In the genomic region with DNA sequence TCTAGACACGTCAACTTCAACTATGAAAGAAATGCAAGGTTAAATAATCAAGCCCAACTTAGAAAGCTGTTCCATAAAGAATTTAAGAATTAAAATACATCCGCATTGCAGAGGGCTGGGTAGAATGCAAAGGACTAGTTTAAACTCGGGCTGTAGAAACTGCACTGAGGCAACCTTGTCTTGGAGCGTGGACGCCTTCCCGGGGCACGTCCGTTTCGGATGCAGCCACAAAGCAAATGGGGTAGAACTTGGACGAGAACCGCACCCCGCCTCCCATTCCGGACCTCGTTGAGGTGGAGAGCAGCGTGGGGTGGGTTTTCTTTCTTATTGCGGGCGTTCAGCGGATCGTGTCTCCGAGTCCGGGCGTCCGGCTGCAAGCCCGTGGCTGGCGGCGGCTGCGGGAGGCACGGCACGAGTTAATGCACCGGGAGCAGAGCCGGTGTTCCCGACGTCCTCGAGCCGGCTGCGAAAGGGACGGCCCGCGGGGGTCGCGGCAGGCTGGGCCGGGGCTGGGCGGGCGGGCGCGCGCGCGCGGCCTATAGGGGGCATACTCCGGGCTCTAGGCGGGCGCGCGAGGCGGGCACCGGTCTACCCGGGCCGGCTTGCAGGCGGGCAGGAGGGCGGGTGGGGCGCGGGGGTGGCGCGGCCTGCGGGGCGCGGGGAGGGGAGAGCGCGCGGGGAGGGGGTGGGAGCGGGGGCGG, we compare ENCODE assay signal across 8 cellular contexts. TPM values are rescaled to one million over a fixed set of nuclear protein-coding genes. Genes with fewer than 3 reads are reported as not detected.
DNase-seq lines count a peak whose midpoint lies in the region; ATAC-seq, FAIRE-seq and TF ChIP-seq lines count a peak whose summit lies in the region.

No MANE protein-coding gene starts in this region.

- no peak overlapping the region for H4K91ac ChIP-seq in neuronal stem cell (ENCODE audit: low read depth, low read length, poor library complexity)

- H3K36me3 ChIP-seq in OCI-LY7 (ENCODE audit: insufficient read depth, low read length) (no peaks in the 10 kb centered on the region), neuronal stem cell (replicated peaks in 1 of 2; ENCODE audit: control insufficient read depth in 2 of 2, insufficient read depth in 2 of 2, low read length in 2 of 2) (peaks cover 0 to 7% of the 10 kb centered on the region in 2 donors), subcutaneous abdominal adipose tissue (ENCODE audit: control insufficient read depth in 5 of 5, insufficient read depth in 5 of 5, low read length in 5 of 5) (no peaks in the 10 kb centered on the region)

- H3K9me2 ChIP-seq in OCI-LY7 (ENCODE audit: insufficient read depth, low read length) = no peaks in the 10 kb centered on the region

- H3K27me3 ChIP-seq in neuronal stem cell (ENCODE audit: control insufficient read depth in 3 of 3, insufficient read depth in 3 of 3, low read depth in 1 of 3, low read length in 3 of 3) (peaks cover 0 to 3% (median 0%) of the 10 kb centered on the region in 3 experiments), subcutaneous abdominal adipose tissue (ENCODE audit: control insufficient read depth in 5 of 5, insufficient read depth in 4 of 5, low read length in 5 of 5) (no peaks in the 10 kb centered on the region)

- no peak for FAIRE-seq in D721Med (lab: Jason Lieb, UNC)

- H2AFZ ChIP-seq in OCI-LY7 (ENCODE audit: low read length) = peak overlapping the region; percentile 36; the same call in 1 of the 2 replicates
- H2AFZ ChIP-seq in neuronal stem cell (ENCODE audit: low read length) = peak overlapping the region; percentile 79

- H3K4me3 ChIP-seq in OCI-LY7 (ENCODE audit: low read depth, low read length, poor library complexity, severe bottlenecking) = peak overlapping the region; percentile 80
- H3K4me3 ChIP-seq in foreskin fibroblast (ENCODE audit: low read depth in 1 of 2, low read length in 2 of 2) = peak overlapping the region; percentile 57 to 86
- H3K4me3 ChIP-seq in neuronal stem cell (ENCODE audit: low read length in 2 of 2) = peak overlapping the region; percentile 63 to 99
- peak overlapping the region; percentile 92 to 99 (median 94) for H3K4me3 ChIP-seq in subcutaneous abdominal adipose tissue (ENCODE audit: low read depth in 1 of 5, low read length in 5 of 5)

- H2BK12ac ChIP-seq in neuronal stem cell (ENCODE audit: low read length) = no peak overlapping the region

- peak; percentile 11 for ATAC-seq in HG02973 (IDR thresholded peaks at IDR 0.05; ENCODE audit: unreplicated experiment)

- H3K79me1 ChIP-seq in neuronal stem cell (ENCODE audit: low read depth, low read length) = no peaks in the 10 kb centered on the region

- WGBS in neuronal stem cell (ENCODE audit: extremely low coverage in 2 of 2, insufficient read length in 2 of 2, insufficient replicate concordance in 1 of 2), 2 donors = no CpG with 5 or more reads among the region's 73 CpGs

- no peak overlapping the region for H2BK120ac ChIP-seq in neuronal stem cell (ENCODE audit: low read depth, low read length)

- peaks cover 29% of the 10 kb centered on the region; the same call in 1 of the 2 replicates for H4K20me1 ChIP-seq in OCI-LY7 (ENCODE audit: insufficient read depth, low read length)

- H3K4me1 ChIP-seq in OCI-LY7 (ENCODE audit: insufficient read depth, low read length, poor library complexity, severe bottlenecking) = peaks cover 49% of the 10 kb centered on the region
- peaks cover 13 to 15% of the 10 kb centered on the region in 2 donors for H3K4me1 ChIP-seq in neuronal stem cell (ENCODE audit: control insufficient read depth in 2 of 2, insufficient read depth in 1 of 2, low read depth in 1 of 2, low read length in 2 of 2)
- H3K4me1 ChIP-seq in subcutaneous abdominal adipose tissue (ENCODE audit: control insufficient read depth in 5 of 5, insufficient read depth in 5 of 5, low read length in 5 of 5) = peaks cover 0 to 56% (median 43%) of the 10 kb centered on the region in 5 donors

- TF ChIP-seq CTCF in GM13977 (IDR thresholded peaks at IDR 0.05; ENCODE audit: extremely low read depth, insufficient read depth, missing control alignments) (peak; percentile 38), OCI-LY7 (conservative IDR thresholded peaks at IDR 0.05; ENCODE audit: low read length) (0 out of 2 replicates have a peak, but pooled peaks have one; percentile 38), foreskin fibroblast (IDR thresholded peaks at IDR 0.05; ENCODE audit: low read depth, low read length) (no peak), D721Med (IDR thresholded peaks at IDR 0.05; ENCODE audit: insufficient read depth, missing control alignments) (no peak)

- peak overlapping the region; percentile 98 for H3K23ac ChIP-seq in neuronal stem cell (ENCODE audit: low read depth, low read length, poor library complexity)

- DNase-seq in GM13977 (ENCODE audit: low spot score) = peak; percentile 54
- peak; percentile 72 for DNase-seq in OCI-LY7 (ENCODE audit: low spot score)
- DNase-seq in activated gamma-delta T cell treated with Interleukin-2 at 50 U/mL for 16 hours = peak; percentile 58
- peak in 1 of 2 donors; percentile 72 for DNase-seq in foreskin fibroblast
- DNase-seq in neuronal stem cell (ENCODE audit: low spot score) = no peak
- no peak for DNase-seq in D721Med (ENCODE audit: insufficient read length, low spot score)

- intact Hi-C loops in OCI-LY7 (cut with micrococcal nuclease; ENCODE audit: unreplicated experiment) = loop anchor here (5.0 kb wide), 5 partner anchors 409 to 1121 kb away; no protein-coding TSS in a partner anchor

- peak overlapping the region; percentile 79 for H2BK15ac ChIP-seq in neuronal stem cell (ENCODE audit: low read length)

- H4K8ac ChIP-seq in neuronal stem cell (ENCODE audit: low read depth, low read length) = no peak overlapping the region

- in situ Hi-C loops in GM13977 (cut with MboI; ENCODE audit: low pct_unique_long_range_greater_than_20kb, low sequenced_read_pairs, unreplicated experiment) = loop anchor here (25.0 kb wide), 1 partner anchor 1036 kb away; no protein-coding TSS in a partner anchor

- H3K4me2 ChIP-seq in OCI-LY7 (ENCODE audit: low read length) = peak overlapping the region; percentile 97
- peak overlapping the region; percentile 64 for H3K4me2 ChIP-seq in neuronal stem cell (ENCODE audit: insufficient read depth, low read length, poor library complexity, severe bottlenecking)

- peak overlapping the region; percentile 99 for H3K18ac ChIP-seq in neuronal stem cell (ENCODE audit: low read length)

- CTCF ChIA-PET in OCI-LY7 (lab: Charles Lee; ENCODE audit: unreplicated experiment) = no interaction called here

- BruUV-seq in OCI-LY7 (replicated peaks; lab: Mats Ljungman, UMichigan) = no TSS peak

- no peak overlapping the region for H3K4ac ChIP-seq in neuronal stem cell (ENCODE audit: low read length)

- H3K14ac ChIP-seq in neuronal stem cell (ENCODE audit: low read length) = peak overlapping the region; percentile 83

- H3K9me3 ChIP-seq in OCI-LY7 (ENCODE audit: low read length) (no peaks in the 10 kb centered on the region), neuronal stem cell (replicated peaks in 1 of 2; ENCODE audit: control insufficient read depth in 2 of 2, insufficient read depth in 1 of 2, low read depth in 1 of 2, low read length in 2 of 2) (peaks cover 0 to 2% of the 10 kb centered on the region in 2 donors), subcutaneous abdominal adipose tissue (ENCODE audit: control insufficient read depth in 5 of 5, low read length in 5 of 5) (no peaks in the 10 kb centered on the region)

- H3K9ac ChIP-seq in neuronal stem cell (ENCODE audit: low read depth, low read length, poor library complexity) (peak overlapping the region; percentile 96), subcutaneous abdominal adipose tissue (ENCODE audit: low read length in 5 of 5) (peak overlapping the region; percentile 78 to 87 (median 84))

- H3K27ac ChIP-seq in OCI-LY7 (ENCODE audit: low read depth, low read length, poor library complexity, severe bottlenecking) = peak overlapping the region; percentile 48
- H3K27ac ChIP-seq in neuronal stem cell (replicated peaks; ENCODE audit: low read length) = peak overlapping the region; percentile 84
- peak overlapping the region; percentile 72 for H3K27ac ChIP-seq in subcutaneous abdominal adipose tissue (ENCODE audit: low read depth, low read length)

- H2BK5ac ChIP-seq in neuronal stem cell (ENCODE audit: low read length) = peak overlapping the region; percentile 91

- peaks cover 55% of the 10 kb centered on the region; the same call in 1 of the 2 replicates for H3K79me2 ChIP-seq in OCI-LY7 (ENCODE audit: insufficient read depth, low read depth, low read length)

- POLR2A ChIA-PET in OCI-LY7 (lab: Charles Lee) = interaction anchor here (0.6 to 1.3 kb wide), 9 partner anchors 8 to 509 kb away, joined by 3 to 10 read pairs (median 3); no protein-coding TSS in a partner anchor

- peak overlapping the region; percentile 95 for H2AK5ac ChIP-seq in neuronal stem cell (ENCODE audit: low read depth, low read length)

RNA-seq across cellular contexts. Expression of gene JARID2, which starts 2.0 kb away (rescaled TPM):
- 18.4 and 19.0 TPM in 2 replicates for total RNA-seq in OCI-LY7 (2014; rRNA removed; shearing (Covaris generic))
- total RNA-seq in OCI-LY7 (2022) = 19.5 and 21.0 TPM in 2 replicates
- polyA plus RNA-seq in neuronal stem cell (2013, experiment 1 of 2) = 45.0 TPM
- 46.3 TPM for polyA plus RNA-seq in neuronal stem cell (2013, experiment 2 of 2)

Comparison
In these comparisons a context has a peak if more than half of its experiments do, and no peak if none do; other contexts are left out.
1. DNase-seq: peak in GM13977 (single experiment), OCI-LY7 (single experiment) and activated gamma-delta T cell treated with Interleukin-2 at 50 U/mL for 16 hours (single experiment); none in neuronal stem cell (single experiment) and D721Med (single experiment).
2. CTCF ChIP-seq: peak in GM13977 (single experiment) and OCI-LY7 (single experiment); none in foreskin fibroblast (single experiment) and D721Med (single experiment).
3. Peak in every context shown above with its lines, with median percentiles within 50 percentile points of each other: H3K27ac ChIP-seq and H3K4me3 ChIP-seq.